8 cellular contexts compared by ENCODE assay signal in genomic region chr16:30378236-30379164, GRCh38. TPM values are rescaled to one million over a fixed set of nuclear protein-coding genes. Genes with fewer than 3 reads are reported as not detected.
DNase-seq lines count a peak whose midpoint lies in the region; ATAC-seq and TF ChIP-seq lines count a peak whose summit lies in the region.

No MANE protein-coding gene starts in this region.

- H3K9me3 ChIP-seq in left ventricle myocardium inferior (replicated peaks) (no peaks in the 10 kb centered on the region), prostate gland (no peaks in the 10 kb centered on the region)

- H3K4me1 ChIP-seq in left ventricle myocardium inferior, result peaks cover 20% of the 10 kb centered on the region
- H3K4me1 ChIP-seq in prostate gland (replicated peaks), result peaks cover 3% of the 10 kb centered on the region
- peaks cover 2% of the 10 kb centered on the region for H3K4me1 ChIP-seq in urinary bladder (ENCODE audit: insufficient read depth)

- DNase-seq in GM13976 (ENCODE audit: low spot score), result peak; percentile 99
- DNase-seq in NCI-H1436 treated with DMSO at 0.1 percent for 48 hours (lab: John Stamatoyannopoulos, UW), result peak; percentile 82
- peak; percentile 99 for DNase-seq in T follicular helper cell (ENCODE audit: low read depth)
- peak; percentile 95 for DNase-seq in amniotic epithelial cell (ENCODE audit: low read depth)
- DNase-seq in left ventricle myocardium inferior, result peak; percentile 100
- DNase-seq in prostate gland (ENCODE audit: low spot score), result peak; percentile 99

- H3K27ac ChIP-seq in left ventricle myocardium inferior (replicated peaks), result peak overlapping the region; percentile 100
- H3K27ac ChIP-seq in prostate gland, result peak overlapping the region; percentile 98 to 100
- peak overlapping the region; percentile 73 for H3K27ac ChIP-seq in urinary bladder (ENCODE audit: low read depth)

- H3K4me3 ChIP-seq in left ventricle myocardium inferior, result peak overlapping the region; percentile 77
- H3K4me3 ChIP-seq in prostate gland, result peak overlapping the region; percentile 56 to 62
- peak overlapping the region; percentile 51 for H3K4me3 ChIP-seq in urinary bladder (ENCODE audit: low read depth, low read length)

- no peaks in the 10 kb centered on the region for H3K36me3 ChIP-seq in left ventricle myocardium inferior
- no peaks in the 10 kb centered on the region for H3K36me3 ChIP-seq in prostate gland
- H3K36me3 ChIP-seq in urinary bladder (ENCODE audit: insufficient read depth), result no peaks in the 10 kb centered on the region

- TF ChIP-seq POLR2A in prostate gland (IDR thresholded peaks at IDR 0.05), result peak; percentile 90

- WGBS in prostate gland, result under 1% methylated on average over 66 of the region's 68 CpGs
- WGBS in urinary bladder, result under 1% methylated on average over 68 of the region's 68 CpGs

- no peaks in the 10 kb centered on the region for H3K27me3 ChIP-seq in left ventricle myocardium inferior (ENCODE audit: low read depth)
- no peaks in the 10 kb centered on the region for H3K27me3 ChIP-seq in prostate gland (replicated peaks; ENCODE audit: insufficient read depth)

- in situ Hi-C loops in GM13976 (cut with MboI; ENCODE audit: low sequenced_read_pairs, unreplicated experiment), result no loop called here

- intact Hi-C loops in left ventricle myocardium inferior (cut with micrococcal nuclease) (no loop called here), prostate gland (cut with DNase I) (loop anchor here (2.0 to 10.0 kb wide), 2 partner anchors 16 to 284 kb away; partner anchors contain the start of genes TBX6, YPEL3 and ZNF48)

- TF ChIP-seq CTCF in GM13976 (IDR thresholded peaks at IDR 0.05; ENCODE audit: borderline replicate concordance, control extremely low read depth, extremely low read depth, insufficient read depth, missing control alignments) (no peak), left ventricle myocardium inferior (IDR thresholded peaks at IDR 0.05; ENCODE audit: borderline replicate concordance) (peak; percentile 21), prostate gland (IDR thresholded peaks at IDR 0.05) (peak in 2 of 4 experiments; percentile 24 to 32)

- ATAC-seq in HG02852 (IDR thresholded peaks at IDR 0.05; ENCODE audit: unreplicated experiment), result peak; percentile 86

RNA-seq across cellular contexts. Expression of gene SEPTIN1, which starts 3.9 kb away (rescaled TPM):
- total RNA-seq in left ventricle myocardium inferior (1.3 TPM), prostate gland (1 to 10 TPM; 3.0 to 4.2 TPM), urinary bladder (0.37 TPM)
- 3.5 TPM for polyA plus RNA-seq in urinary bladder

RNA-seq across cellular contexts. Expression of gene MYL11, which starts 3.9 kb away (rescaled TPM):
- total RNA-seq in left ventricle myocardium inferior, result not detected
- 10 to 100 TPM in 1 of 2 donors, 1 to 10 TPM in 1; 3.5 to 23.5 TPM for total RNA-seq in prostate gland
- total RNA-seq in urinary bladder, result 165 TPM
- 1.4 TPM for polyA plus RNA-seq in urinary bladder

RNA-seq across cellular contexts. Expression of gene TBC1D10B, which starts 8.2 kb away (rescaled TPM):
- total RNA-seq in left ventricle myocardium inferior (23.3 TPM), prostate gland (10 to 100 TPM; 40.3 to 59.4 TPM), urinary bladder (18.9 TPM)
- 29.5 TPM for polyA plus RNA-seq in urinary bladder

RNA-seq across cellular contexts. Expression of gene ZNF48, which starts 16.7 kb away (rescaled TPM):
- total RNA-seq in left ventricle myocardium inferior, result 5.0 TPM
- total RNA-seq in prostate gland, result 10 to 100 TPM; 11.9 to 12.2 TPM
- 6.7 TPM for total RNA-seq in urinary bladder
- polyA plus RNA-seq in urinary bladder, result 10.2 TPM

RNA-seq across cellular contexts. Expression of gene CD2BP2, which starts 23.4 kb away (rescaled TPM):
- 29.8 TPM for total RNA-seq in left ventricle myocardium inferior
- 10 to 100 TPM; 32.9 to 46.4 TPM for total RNA-seq in prostate gland
- total RNA-seq in urinary bladder, result 20.0 TPM
- polyA plus RNA-seq in urinary bladder, result 50.2 TPM

Comparison
In these comparisons a context has a peak if more than half of its experiments do, and no peak if none do; other contexts are left out.
1. Peak in every context shown above with its lines: DNase-seq, ATAC-seq, H3K4me3 ChIP-seq and H3K27ac ChIP-seq.